Comparison of ENCODE assay signal across 8 cellular contexts in the genomic region with DNA sequence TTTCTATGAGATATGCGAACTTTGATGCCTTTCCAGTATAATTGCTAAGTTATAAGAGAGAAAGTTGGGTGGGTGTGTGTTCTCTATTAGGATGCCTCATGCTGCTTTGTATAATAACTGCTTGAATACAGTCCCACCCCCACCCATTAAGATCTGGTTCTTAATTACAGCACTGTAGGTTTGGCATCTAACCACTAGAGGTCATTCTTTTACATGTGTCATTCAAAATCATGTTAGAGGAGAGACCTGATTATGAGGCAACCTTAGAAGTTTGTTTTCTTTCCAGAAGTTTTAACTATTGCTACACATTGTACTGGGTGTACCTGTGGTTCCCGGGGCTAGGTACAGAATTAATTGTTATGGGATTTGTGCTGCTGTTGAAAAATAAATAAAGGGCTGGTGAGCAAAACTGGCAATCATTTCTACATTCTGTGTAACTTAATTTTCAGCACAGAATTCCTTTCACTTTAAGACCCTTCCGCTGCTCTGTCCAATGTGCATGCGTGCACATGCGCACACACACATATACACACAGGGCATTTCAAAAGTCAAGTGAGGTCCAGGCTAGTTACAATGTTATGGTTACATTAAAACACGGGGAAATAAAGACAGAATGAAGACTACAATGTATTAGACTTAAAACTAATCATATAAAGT.
DNase-seq lines count a peak whose midpoint lies in the region; ATAC-seq and TF ChIP-seq lines count a peak whose summit lies in the region.

No MANE protein-coding gene starts in this region.

- intact Hi-C loops in adrenal gland (cut with DNase I): no loop called here

- no peak for TF ChIP-seq POLR2A in adrenal gland (IDR thresholded peaks at IDR 0.05)

- H3K4me1 ChIP-seq in adrenal gland (replicated peaks in 1 of 2): no peaks in the 10 kb centered on the region

- H3K4me3 ChIP-seq in adrenal gland: no peak overlapping the region

- peak in 5 of 6 experiments; percentile 10 to 36 (median 26) for TF ChIP-seq CTCF in adrenal gland (IDR thresholded peaks at IDR 0.05)

- H3K27me3 ChIP-seq in adrenal gland: no peaks in the 10 kb centered on the region

- H3K27ac ChIP-seq in adrenal gland: no peak overlapping the region

- DNase-seq in A172 (ENCODE audit: low spot score): peak; percentile 43
- peak; percentile 68 for DNase-seq in HT1080 (ENCODE audit: low read depth)
- no peak for DNase-seq in adrenal gland
- DNase-seq in kidney glomerular epithelial cell (lab: John Stamatoyannopoulos, UW): peak; percentile 53

- H3K36me3 ChIP-seq in adrenal gland (replicated peaks in 1 of 2): no peaks in the 10 kb centered on the region

- 58 to 68% (median 60%) methylated on average over 6 of the region's 6 CpGs for WGBS in adrenal gland, 4 donors

- H3K9me3 ChIP-seq in adrenal gland (replicated peaks in 1 of 3): no peaks in the 10 kb centered on the region

- ATAC-seq in GM18517 (IDR thresholded peaks at IDR 0.05; ENCODE audit: unreplicated experiment) (peak; percentile 59), GM21619 (IDR thresholded peaks at IDR 0.05; ENCODE audit: unreplicated experiment) (no peak), GM18520 (IDR thresholded peaks at IDR 0.05; ENCODE audit: unreplicated experiment) (no peak), GM19324 (IDR thresholded peaks at IDR 0.05; ENCODE audit: low FRiP score, unreplicated experiment) (no peak)

Comparison
In these comparisons a context has a peak if more than half of its experiments do, and no peak if none do; other contexts are left out.
1. DNase-seq: peak in A172 (single experiment), HT1080 (single experiment) and kidney glomerular epithelial cell (single experiment); none in adrenal gland (0 of 7).